14 cellular contexts compared by ENCODE assay signal in genomic region chr1:233242827-233243483, GRCh38. TPM values are rescaled to one million over a fixed set of nuclear protein-coding genes. Genes with fewer than 3 reads are reported as not detected.
DNase-seq lines count a peak whose midpoint lies in the region; ATAC-seq, FAIRE-seq and TF ChIP-seq lines count a peak whose summit lies in the region.
"Had no signal": no experiment of that assay in that cellular context is flagged by ENCODE, and none has a peak within 500 bp of the region (broad histone marks: within the 10 kb centered on the region; RNA-seq: fewer than 3 reads in every experiment).

No MANE protein-coding gene starts in this region.

- no peaks in the 10 kb centered on the region for H3F3A ChIP-seq in PC-3 (ENCODE audit: low read length, unreplicated experiment)

- no TSS peak for BruUV-seq in PC-3 (replicated peaks; lab: Mats Ljungman, UMichigan)

- peak overlapping the region in 7 of 11 experiments; percentile 29 to 72 (median 67); a peak in 14 of 22 replicates for H3K4me2 ChIP-seq in BLaER1 treated with 17β-estradiol and CSF1 and Interleukin-3, amounts not matched to agents 10 nM and 100 nM
- no peak overlapping the region for H3K4me2 ChIP-seq in PC-3 (ENCODE audit: low read length)

- H3K9me3 ChIP-seq in BLaER1 treated with 17β-estradiol and CSF1 and Interleukin-3, amounts not matched to agents 10 nM and 100 nM (replicated peaks in 1 of 11) = no peaks in the 10 kb centered on the region
- H3K9me3 ChIP-seq in PC-3 (ENCODE audit: low read length) = no peaks in the 10 kb centered on the region
- H3K9me3 ChIP-seq in lower lobe of right lung = no peaks in the 10 kb centered on the region

- in situ Hi-C loops in KBM-7 (cut with MboI; ENCODE audit: low pct_unique_long_range_greater_than_20kb, low sequenced_read_pairs) = loop anchor here (25.0 kb wide), 1 partner anchor 606 kb away; the partner anchor contains the start of gene SIPA1L2

- H3K4me1 ChIP-seq in BLaER1 treated with 17β-estradiol and CSF1 and Interleukin-3, amounts not matched to agents 10 nM and 100 nM = peaks cover 0 to 30% (median 12%) of the 10 kb centered on the region in 10 experiments; a peak in 13 of 20 replicates
- no peaks in the 10 kb centered on the region for H3K4me1 ChIP-seq in PC-3 (ENCODE audit: insufficient read depth, low read length)
- H3K4me1 ChIP-seq in lower lobe of right lung = peaks cover 23% of the 10 kb centered on the region

- no peaks in the 10 kb centered on the region for H3K36me3 ChIP-seq in BLaER1 treated with 17β-estradiol and CSF1 and Interleukin-3, amounts not matched to agents 10 nM and 100 nM
- H3K36me3 ChIP-seq in PC-3 (ENCODE audit: low read depth, low read length) (no peaks in the 10 kb centered on the region; the same call in 1 of the 2 replicates), lower lobe of right lung (no peaks in the 10 kb centered on the region)

- H3K4me3 ChIP-seq in BLaER1 treated with 17β-estradiol and CSF1 and Interleukin-3, amounts not matched to agents 10 nM and 100 nM = no peak overlapping the region
- H3K4me3 ChIP-seq in PC-3 (ENCODE audit: low read length) (no peak overlapping the region), lower lobe of right lung (no peak overlapping the region)
- H3K4me3 ChIP-seq: dorsolateral prefrontal cortex had no signal

- no peak for FAIRE-seq in frontal cortex (lab: Jason Lieb, UNC)

- DNase-seq in KBM-7 (peak; percentile 53), PC-3 (no peak), lower lobe of right lung (no peak), frontal cortex (ENCODE audit: low spot score in 2 of 2) (no peak), NCI-H2171 treated with DMSO at 0.1 percent for 48 hours (lab: John Stamatoyannopoulos, UW) (no peak), HPDE6-E6E7 (ENCODE audit: extremely low spot score) (no peak)
- DNase-seq: activated CD8-positive, alpha-beta memory T cell treated with anti-CD3 and anti-CD28 coated beads, Interleukin-2, amount 50 U/mL, for 4 hours; dorsolateral prefrontal cortex; foreskin fibroblast; islet precursor cell; NCI-H1694 treated with DMSO at 0.1 percent for 48 hours had no signal

- H4K20me1 ChIP-seq in BLaER1 treated with 17β-estradiol and CSF1 and Interleukin-3, amounts not matched to agents 10 nM and 100 nM = no peaks in the 10 kb centered on the region; a peak in 1 of 22 replicates
- no peaks in the 10 kb centered on the region for H4K20me1 ChIP-seq in PC-3 (ENCODE audit: low read length)

- CTCF ChIA-PET in PC-3 (lab: Charles Lee) = no interaction called here

- H3K9ac ChIP-seq in BLaER1 treated with 17β-estradiol and CSF1 and Interleukin-3, amounts not matched to agents 10 nM and 100 nM = no peak overlapping the region
- H3K9ac ChIP-seq in PC-3 (ENCODE audit: low read length) = no peak overlapping the region

- no peaks in the 10 kb centered on the region for H3K9me2 ChIP-seq in PC-3 (replicated peaks; ENCODE audit: low read length)

- no peak overlapping the region for H2AFZ ChIP-seq in PC-3 (ENCODE audit: low read length)

- no peaks in the 10 kb centered on the region for H3K79me2 ChIP-seq in PC-3 (ENCODE audit: low read length)

- H3K27ac ChIP-seq in BLaER1 treated with 17β-estradiol and CSF1 and Interleukin-3, amounts not matched to agents 10 nM and 100 nM = peak overlapping the region in 2 of 11 experiments; percentile 9 to 44; a peak in 2 of 22 replicates
- H3K27ac ChIP-seq in PC-3 (ENCODE audit: low read length) = no peak overlapping the region
- no peak overlapping the region for H3K27ac ChIP-seq in lower lobe of right lung

- peak; percentile 49 for ATAC-seq in PC-3
- ATAC-seq in lower lobe of right lung = peak; percentile 33 to 66
- ATAC-seq in HG03280 (IDR thresholded peaks at IDR 0.05; ENCODE audit: unreplicated experiment) = no peak
- ATAC-seq: stimulated activated memory B cell treated with anti-CD40 and anti-IgM and Interleukin-4, amounts not matched to agents 10 μg/mL and 1 μg/mL and 100 μg/mL, for 72 hours had no signal

- H3K27me3 ChIP-seq in BLaER1 treated with 17β-estradiol and CSF1 and Interleukin-3, amounts not matched to agents 10 nM and 100 nM = no peaks in the 10 kb centered on the region
- no peaks in the 10 kb centered on the region for H3K27me3 ChIP-seq in PC-3 (ENCODE audit: low read length)
- no peaks in the 10 kb centered on the region for H3K27me3 ChIP-seq in lower lobe of right lung (ENCODE audit: low read depth)
- H3K27me3 ChIP-seq: dorsolateral prefrontal cortex had no signal

- intact Hi-C loops in PC-3 (cut with micrococcal nuclease) (loop anchor here (10.0 kb wide), 1 partner anchor 288 kb away; the partner anchor contains the start of gene NTPCR), lower lobe of right lung (cut with DNase I) (no loop called here)

- TF ChIP-seq CTCF in PC-3 (conservative IDR thresholded peaks at IDR 0.05; ENCODE audit: low read depth, low read length) (no peak), lower lobe of right lung (IDR thresholded peaks at IDR 0.05) (no peak)

- POLR2A ChIA-PET in PC-3 (lab: Charles Lee; ENCODE audit: unreplicated experiment) = no interaction called here

RNA-seq across cellular contexts. Expression of gene PCNX2, which starts 52.6 kb away (rescaled TPM):
- total RNA-seq in PC-3 (2014; rRNA removed) (17.3 and 34.6 TPM in 2 replicates), lower lobe of right lung (11.3 TPM), frontal cortex (228 TPM)
